In the genomic region with DNA sequence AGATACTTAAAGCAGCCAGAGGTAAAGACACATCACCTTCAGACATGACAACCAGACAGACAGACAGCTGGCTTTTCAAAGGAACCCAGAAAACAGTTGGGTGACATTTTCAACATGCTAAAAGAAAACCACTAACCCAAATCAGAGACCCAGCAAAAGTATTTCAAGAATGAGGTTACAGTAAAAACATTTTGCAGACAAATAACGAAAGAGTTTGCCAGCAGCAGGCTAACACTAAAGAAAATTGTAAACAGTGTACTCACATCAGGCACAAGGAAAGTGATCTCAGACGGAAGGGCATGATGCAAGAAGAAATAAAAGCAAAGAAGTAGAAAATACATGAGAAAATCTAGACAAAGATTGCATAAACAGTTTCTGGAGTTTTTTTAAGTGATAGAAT, we compare ENCODE assay signal across 17 cellular contexts. TPM values are rescaled to one million over a fixed set of nuclear protein-coding genes. Genes with fewer than 3 reads are reported as not detected.
DNase-seq lines count a peak whose midpoint lies in the region; ATAC-seq and TF ChIP-seq lines count a peak whose summit lies in the region.
"Had no signal": no experiment of that assay in that cellular context is flagged by ENCODE, and none has a peak within 500 bp of the region (broad histone marks: within the 10 kb centered on the region; RNA-seq: fewer than 3 reads in every experiment).

No MANE protein-coding gene starts in this region.

- peaks cover 15 to 32% of the 10 kb centered on the region in 2 donors for H3K4me1 ChIP-seq in naive thymus-derived CD4-positive, alpha-beta T cell (ENCODE audit: control insufficient read depth in 2 of 2, insufficient read depth in 2 of 2, low read length in 2 of 2)
- peaks cover 3% of the 10 kb centered on the region for H3K4me1 ChIP-seq in mucosa of descending colon (ENCODE audit: low read depth)
- H3K4me1 ChIP-seq: uterus had no signal

- no peak overlapping the region for H3K27ac ChIP-seq in naive thymus-derived CD4-positive, alpha-beta T cell (ENCODE audit: low read depth, low read length)
- H3K27ac ChIP-seq: dorsolateral prefrontal cortex, skin epidermis, uterus had no signal

- H3K27ac Mint-ChIP-seq in activated CD4-positive, alpha-beta T cell treated with anti-CD3 and anti-CD28 coated beads for 36 hours = peak overlapping the region; percentile 1
- H3K27ac Mint-ChIP-seq in naive thymus-derived CD4-positive, alpha-beta T cell = peak overlapping the region; percentile 44 to 93 (median 85)

- no peak overlapping the region for H3K4me3 ChIP-seq in naive thymus-derived CD4-positive, alpha-beta T cell (ENCODE audit: low read length)
- H3K4me3 ChIP-seq in mucosa of descending colon = no peak overlapping the region
- H3K4me3 ChIP-seq: dorsolateral prefrontal cortex, skin epidermis, uterus had no signal

- H3K36me3 Mint-ChIP-seq in activated CD4-positive, alpha-beta T cell treated with anti-CD3 and anti-CD28 coated beads for 36 hours (ENCODE audit: low read depth) = no peaks in the 10 kb centered on the region
- peaks cover 4 to 5% (median 5%) of the 10 kb centered on the region in 5 donors for H3K36me3 Mint-ChIP-seq in naive thymus-derived CD4-positive, alpha-beta T cell

- CTCF ChIA-PET in activated CD4-positive, alpha-beta T cell treated with anti-CD3 and anti-CD28 coated beads for 36 hours (lab: Charles Lee) = interaction anchor here (0.7 to 1.5 kb wide), 2 partner anchors 138 to 147 kb away, joined by 3 to 6 read pairs; no protein-coding TSS in a partner anchor
- CTCF ChIA-PET in naive thymus-derived CD4-positive, alpha-beta T cell (lab: Charles Lee) = interaction anchor here (0.9 to 5.0 kb wide), 4 partner anchors 28 to 142 kb away, joined by 3 to 85 read pairs (median 4); no protein-coding TSS in a partner anchor

- no peak overlapping the region for H3K4me3 Mint-ChIP-seq in activated CD4-positive, alpha-beta T cell treated with anti-CD3 and anti-CD28 coated beads for 36 hours
- peak overlapping the region in 9 of 10 donors; percentile 27 to 72 (median 61) for H3K4me3 Mint-ChIP-seq in naive thymus-derived CD4-positive, alpha-beta T cell

- H3K9me3 ChIP-seq in naive thymus-derived CD4-positive, alpha-beta T cell (ENCODE audit: control insufficient read depth in 2 of 3, low read length in 3 of 3) = no peaks in the 10 kb centered on the region
- no peaks in the 10 kb centered on the region for H3K9me3 ChIP-seq in mucosa of descending colon
- H3K9me3 ChIP-seq: uterus had no signal

- POLR2A ChIA-PET in activated CD4-positive, alpha-beta T cell treated with anti-CD3 and anti-CD28 coated beads for 36 hours (lab: Charles Lee) = no interaction called here
- POLR2A ChIA-PET in naive thymus-derived CD4-positive, alpha-beta T cell (lab: Charles Lee) = interaction anchor here (0.6 to 8.5 kb wide), 12 partner anchors 36 to 203 kb away, joined by 3 to 101 read pairs (median 8); partner anchors contain the start of genes FAM32A and KLF2

- no peaks in the 10 kb centered on the region for H3K9me3 Mint-ChIP-seq in activated CD4-positive, alpha-beta T cell treated with anti-CD3 and anti-CD28 coated beads for 36 hours (ENCODE audit: low read depth)
- peaks cover 0 to 6% (median 4%) of the 10 kb centered on the region in 11 donors for H3K9me3 Mint-ChIP-seq in naive thymus-derived CD4-positive, alpha-beta T cell

- H3K4me1 Mint-ChIP-seq in activated CD4-positive, alpha-beta T cell treated with anti-CD3 and anti-CD28 coated beads for 36 hours = peaks cover 13% of the 10 kb centered on the region
- peaks cover 14 to 51% (median 44%) of the 10 kb centered on the region in 7 donors for H3K4me1 Mint-ChIP-seq in naive thymus-derived CD4-positive, alpha-beta T cell

- intact Hi-C loops in activated CD4-positive, alpha-beta T cell treated with anti-CD3 and anti-CD28 coated beads for 36 hours (cut with DNase I, micrococcal nuclease) = no loop called here
- intact Hi-C loops in naive thymus-derived CD4-positive, alpha-beta T cell (cut with micrococcal nuclease) = no loop called here
- intact Hi-C loops in mucosa of descending colon (cut with DNase I, micrococcal nuclease) = no loop called here

- ATAC-seq in activated CD4-positive, alpha-beta T cell treated with anti-CD3 and anti-CD28 coated beads for 36 hours = no peak
- ATAC-seq in naive thymus-derived CD4-positive, alpha-beta T cell = peak; percentile 55
- ATAC-seq in HG02885 (IDR thresholded peaks at IDR 0.05; ENCODE audit: poor library complexity, unreplicated experiment) = no peak
- no peak for ATAC-seq in mucosa of descending colon

- H3K27me3 ChIP-seq in naive thymus-derived CD4-positive, alpha-beta T cell (ENCODE audit: control insufficient read depth in 2 of 2, insufficient read depth in 2 of 2, low read length in 2 of 2) = no peaks in the 10 kb centered on the region
- H3K27me3 ChIP-seq: dorsolateral prefrontal cortex, uterus had no signal

- no peak for DNase-seq in activated CD4-positive, alpha-beta T cell treated with anti-CD3 and anti-CD28 coated beads for 36 hours
- no peak for DNase-seq in activated CD4-positive, alpha-beta T cell treated with anti-CD3 and anti-CD28 coated beads, Interleukin-2, amount 50 U/mL, for 48 hours
- DNase-seq in HCEC 1CT (peak; percentile 9), astrocyte of the hippocampus (ENCODE audit: low read depth, low spot score) (peak; percentile 32), SHP77 treated with DMSO at 0.1 percent for 48 hours (lab: John Stamatoyannopoulos, UW) (no peak), mucosa of descending colon (no peak)
- DNase-seq in naive thymus-derived CD4-positive, alpha-beta T cell = peak in 7 of 9 donors; percentile 39 to 76 (median 62)
- DNase-seq: 8988T; activated CD8-positive, alpha-beta memory T cell treated with anti-CD3 and anti-CD28 coated beads, Interleukin-2, amount 50 U/mL, for 4 hours; Calu3; dorsolateral prefrontal cortex; foreskin melanocyte; mammary epithelial cell; occipital lobe; uterus had no signal

- TF ChIP-seq CTCF in mucosa of descending colon (IDR thresholded peaks at IDR 0.05) = no peak

- H3K36me3 ChIP-seq in naive thymus-derived CD4-positive, alpha-beta T cell (ENCODE audit: control insufficient read depth in 2 of 3, insufficient read depth in 3 of 3, low read length in 3 of 3) = no peaks in the 10 kb centered on the region
- H3K36me3 ChIP-seq in mucosa of descending colon (ENCODE audit: low read depth) = no peaks in the 10 kb centered on the region
- H3K36me3 ChIP-seq: uterus had no signal

- no peaks in the 10 kb centered on the region for H3K27me3 Mint-ChIP-seq in activated CD4-positive, alpha-beta T cell treated with anti-CD3 and anti-CD28 coated beads for 36 hours
- H3K27me3 Mint-ChIP-seq in naive thymus-derived CD4-positive, alpha-beta T cell = peaks cover 0 to 5% (median 0%) of the 10 kb centered on the region in 5 donors

RNA-seq across cellular contexts. Expression of gene AP1M1, which starts 46.4 kb away (rescaled TPM):
- total RNA-seq in activated CD4-positive, alpha-beta T cell treated with anti-CD3 and anti-CD28 coated beads for 36 hours = 10 to 100 TPM; 61.8 to 92.0 TPM
- 100 to 1,000 TPM in 4 of 5 experiments, 10 to 100 TPM in 1; 94.9 to 149 (median 125) TPM for total RNA-seq in naive thymus-derived CD4-positive, alpha-beta T cell
- polyA plus RNA-seq in naive thymus-derived CD4-positive, alpha-beta T cell = 100 to 1,000 TPM; 134 to 169 TPM
- 10 to 100 TPM; 26.3 to 59.3 (median 33.2) TPM for total RNA-seq in mucosa of descending colon

RNA-seq across cellular contexts. Expression of gene FAM32A, which starts 58.9 kb away (rescaled TPM):
- total RNA-seq in activated CD4-positive, alpha-beta T cell treated with anti-CD3 and anti-CD28 coated beads for 36 hours = 10 to 100 TPM; 46.3 to 48.2 TPM
- total RNA-seq in naive thymus-derived CD4-positive, alpha-beta T cell = 10 to 100 TPM; 45.9 to 69.4 (median 65.9) TPM
- polyA plus RNA-seq in naive thymus-derived CD4-positive, alpha-beta T cell = 100 to 1,000 TPM; 139 to 177 TPM
- total RNA-seq in mucosa of descending colon = 10 to 100 TPM; 77.1 to 88.3 (median 77.8) TPM

Comparison
In these comparisons a context has a peak if more than half of its experiments do, and no peak if none do; other contexts are left out.
1. DNase-seq: peak in HCEC 1CT (single experiment), astrocyte of the hippocampus (single experiment) and naive thymus-derived CD4-positive, alpha-beta T cell (7 of 9); none in activated CD4-positive, alpha-beta T cell treated with anti-CD3 and anti-CD28 coated beads for 36 hours (single experiment), activated CD4-positive, alpha-beta T cell treated with anti-CD3 and anti-CD28 coated beads, Interleukin-2, amount 50 U/mL, for 48 hours (0 of 2), SHP77 treated with DMSO at 0.1 percent for 48 hours (single experiment) and mucosa of descending colon (0 of 3).